In the genomic region with DNA sequence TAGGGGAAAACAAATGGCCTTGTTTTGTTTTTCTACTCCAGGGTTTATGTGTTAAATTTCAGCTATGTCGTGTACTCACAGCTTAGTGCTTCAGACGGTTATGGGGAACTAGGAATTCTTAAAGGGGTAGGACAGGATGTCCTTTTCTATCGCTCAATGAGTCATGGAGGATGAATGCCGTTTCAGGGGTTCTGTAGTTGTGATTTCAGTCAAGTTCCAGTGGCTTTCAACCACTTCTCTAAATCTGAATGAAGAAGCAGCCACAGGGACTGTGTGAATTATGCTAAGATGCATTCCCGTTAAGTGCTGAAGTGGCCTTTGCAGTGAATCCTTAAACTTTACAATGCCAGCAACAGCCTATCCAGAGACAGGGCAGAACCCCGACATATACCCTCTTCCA, we compare ENCODE assay signal across 9 cellular contexts.
DNase-seq lines count a peak whose midpoint lies in the region; ATAC-seq and TF ChIP-seq lines count a peak whose summit lies in the region.
"Had no signal": no experiment of that assay in that cellular context is flagged by ENCODE, and none has a peak within 500 bp of the region (broad histone marks: within the 10 kb centered on the region; RNA-seq: fewer than 3 reads in every experiment).

No MANE protein-coding gene starts in this region.

- no peak overlapping the region for H3K4ac ChIP-seq in H9 (ENCODE audit: low read depth, low read length)

- DNase-seq in activated naive CD4-positive, alpha-beta T cell treated with anti-CD3 and anti-CD28 coated beads, Interleukin-2, amount 50 U/mL, for 72 hours (ENCODE audit: low spot score in 2 of 2): no peak
- no peak for DNase-seq in activated naive CD4-positive, alpha-beta T cell treated with Interleukin-2 at 50 U/mL for 16 hours
- DNase-seq in left ventricle myocardium superior: no peak
- no peak for DNase-seq in smooth muscle cell (lab: John Stamatoyannopoulos, UW; ENCODE audit: unreplicated experiment)
- no peak for DNase-seq in H9
- DNase-seq in progenitor cell of endocrine pancreas (ENCODE audit: low spot score, unreplicated experiment): no peak
- DNase-seq: activated T-cell treated with anti-CD3 and anti-CD28 coated beads, Interleukin-2, amount 50 U/mL, for 4 hours had no signal

- H2BK120ac ChIP-seq in H9 (ENCODE audit: low read depth, low read length, poor library complexity, severe bottlenecking): no peak overlapping the region

- no peak overlapping the region for H3T11ph ChIP-seq in H9 (ENCODE audit: low read length)

- no peaks in the 10 kb centered on the region for H3K79me1 ChIP-seq in H9 (ENCODE audit: insufficient read depth, low read depth, low read length, poor library complexity, severe bottlenecking)

- H3K4me1 ChIP-seq in smooth muscle cell (ENCODE audit: low read depth) (peaks cover 29% of the 10 kb centered on the region), H9 (ENCODE audit: insufficient read depth, low read length) (peaks cover 5% of the 10 kb centered on the region; the same call in 1 of the 2 replicates)

- TF ChIP-seq CTCF in SU-DHL-6 (IDR thresholded peaks at IDR 0.05; ENCODE audit: insufficient read depth, low read length, poor library complexity, severe bottlenecking): no peak
- no peak for TF ChIP-seq CTCF in smooth muscle cell (IDR thresholded peaks at IDR 0.05; ENCODE audit: borderline replicate concordance, insufficient read depth, poor library complexity, severe bottlenecking)
- TF ChIP-seq CTCF in H9 (conservative IDR thresholded peaks at IDR 0.05): no peak
- no peak for TF ChIP-seq CTCF in progenitor cell of endocrine pancreas (IDR thresholded peaks at IDR 0.05; ENCODE audit: unreplicated experiment)

- no peak overlapping the region for H2BK12ac ChIP-seq in H9 (ENCODE audit: insufficient read length, low read depth, low read length)

- H3K9ac ChIP-seq in SU-DHL-6 (ENCODE audit: low read length): peak overlapping the region; percentile 23; the same call in 1 of the 2 replicates
- peak overlapping the region; percentile 5 for H3K9ac ChIP-seq in smooth muscle cell (ENCODE audit: low read depth)
- H3K9ac ChIP-seq in H9 (ENCODE audit: extremely low read depth, insufficient read length, low read length): no peak overlapping the region

- no peak overlapping the region for H3K18ac ChIP-seq in H9 (ENCODE audit: insufficient read length, low read depth, low read length)

- H3K4me2 ChIP-seq in SU-DHL-6 (ENCODE audit: low read depth, low read length, poor library complexity, severe bottlenecking) (peak overlapping the region; percentile 47), smooth muscle cell (peak overlapping the region; percentile 59), H9 (ENCODE audit: insufficient read depth, insufficient read length, low read length) (no peak overlapping the region)

- H3K56ac ChIP-seq in H9 (ENCODE audit: insufficient read length, low read depth, low read length): no peak overlapping the region

- H3K14ac ChIP-seq in H9 (ENCODE audit: insufficient read depth, low read length): no peak overlapping the region

- no peaks in the 10 kb centered on the region for H3K9me2 ChIP-seq in SU-DHL-6 (replicated peaks; ENCODE audit: insufficient read depth, low read length)

- peak; percentile 55 to 64 for ATAC-seq in activated naive CD4-positive, alpha-beta T cell treated with anti-CD3 and anti-CD28 coated beads, Interleukin-2, amount 50 U/mL, for 72 hours
- ATAC-seq in HG03103 (IDR thresholded peaks at IDR 0.05; ENCODE audit: low read depth, unreplicated experiment): peak; percentile 84
- ATAC-seq in left ventricle myocardium superior: peak; percentile 88

- peaks cover 15 to 17% of the 10 kb centered on the region in 2 experiments for H3K4me1 Mint-ChIP-seq in H9
- H3K4me1 Mint-ChIP-seq in progenitor cell of endocrine pancreas (ENCODE audit: low read depth): peaks cover 18% of the 10 kb centered on the region

- H3K4me3 Mint-ChIP-seq in H9 (no peak overlapping the region), progenitor cell of endocrine pancreas (ENCODE audit: low read depth) (no peak overlapping the region)
- H3K4me3 Mint-ChIP-seq: activated T-cell treated with anti-CD3 and anti-CD28 coated beads, Interleukin-2, amount 50 U/mL, for 4 hours had no signal

- H2BK5ac ChIP-seq in H9 (ENCODE audit: insufficient read length, low read length): no peak overlapping the region

- H3K27ac ChIP-seq in SU-DHL-6 (ENCODE audit: low read depth, low read length) (peak overlapping the region; percentile 65), smooth muscle cell (ENCODE audit: low read depth) (peak overlapping the region; percentile 88), H9 (ENCODE audit: insufficient read length, low read depth, low read length) (no peak overlapping the region)

- no peaks in the 10 kb centered on the region for H3K23me2 ChIP-seq in H9 (ENCODE audit: insufficient read length, low read depth, low read length, poor library complexity, severe bottlenecking)

- no peak overlapping the region for H4K8ac ChIP-seq in H9 (replicated peaks; ENCODE audit: insufficient read length, low read depth, low read length)

- no peaks in the 10 kb centered on the region for H3K36me3 ChIP-seq in SU-DHL-6 (ENCODE audit: low read length)
- no peaks in the 10 kb centered on the region for H3K36me3 ChIP-seq in smooth muscle cell (ENCODE audit: low read depth)

- no peak overlapping the region for H4K5ac ChIP-seq in H9 (ENCODE audit: insufficient read length, low read depth, low read length)

- no peaks in the 10 kb centered on the region for H3F3A ChIP-seq in SU-DHL-6 (ENCODE audit: insufficient read depth)
- peaks cover 32% of the 10 kb centered on the region for H3F3A ChIP-seq in smooth muscle cell (ENCODE audit: low read depth)

- H3K27me3 ChIP-seq in SU-DHL-6 (ENCODE audit: low read length): no peaks in the 10 kb centered on the region
- H3K27me3 ChIP-seq in smooth muscle cell (ENCODE audit: low read depth): no peaks in the 10 kb centered on the region
- H3K27me3 ChIP-seq in H9 (ENCODE audit: insufficient read depth, low read length): no peaks in the 10 kb centered on the region

- intact Hi-C loops in left ventricle myocardium superior (cut with micrococcal nuclease): no loop called here

- H2BK20ac ChIP-seq in H9 (ENCODE audit: low read depth, low read length, poor library complexity, severe bottlenecking): no peak overlapping the region

- peaks cover 0 to 9% of the 10 kb centered on the region in 2 donors for H3K9me3 Mint-ChIP-seq in activated naive CD4-positive, alpha-beta T cell treated with anti-CD3 and anti-CD28 coated beads, Interleukin-2, amount 50 U/mL, for 72 hours
- H3K9me3 Mint-ChIP-seq in H9 (no peaks in the 10 kb centered on the region), progenitor cell of endocrine pancreas (ENCODE audit: low read depth) (no peaks in the 10 kb centered on the region)

- H3K27ac Mint-ChIP-seq in activated naive CD4-positive, alpha-beta T cell treated with anti-CD3 and anti-CD28 coated beads, Interleukin-2, amount 50 U/mL, for 72 hours: no peak overlapping the region
- H3K27ac Mint-ChIP-seq in H9: peak overlapping the region in 1 of 3 experiments; percentile 81; a peak in 1 of 7 replicates
- no peak overlapping the region for H3K27ac Mint-ChIP-seq in progenitor cell of endocrine pancreas

- no peaks in the 10 kb centered on the region for H3K36me3 Mint-ChIP-seq in activated naive CD4-positive, alpha-beta T cell treated with anti-CD3 and anti-CD28 coated beads, Interleukin-2, amount 50 U/mL, for 72 hours
- H3K36me3 Mint-ChIP-seq in H9 (ENCODE audit: insufficient read depth in 1 of 3, low read depth in 3 of 3) (no peaks in the 10 kb centered on the region), progenitor cell of endocrine pancreas (ENCODE audit: insufficient read depth) (no peaks in the 10 kb centered on the region)

- H3K9me3 ChIP-seq in SU-DHL-6 (ENCODE audit: insufficient read depth, low read length) (no peaks in the 10 kb centered on the region), smooth muscle cell (replicated peaks; ENCODE audit: low read depth) (no peaks in the 10 kb centered on the region), H9 (ENCODE audit: control insufficient read depth, low read depth, low read length) (no peaks in the 10 kb centered on the region)

- WGBS in smooth muscle cell (ENCODE audit: low lambda C conversion rate): 9% methylated on average over 6 of the region's 6 CpGs
- WGBS in H9 (ENCODE audit: extremely low coverage, insufficient read length, low lambda C conversion rate): no CpG with 5 or more reads among the region's 6 CpGs

- H3K27me3 Mint-ChIP-seq in H9 (ENCODE audit: low read depth) (no peaks in the 10 kb centered on the region), progenitor cell of endocrine pancreas (no peaks in the 10 kb centered on the region)

- no peak overlapping the region for H4K91ac ChIP-seq in H9 (ENCODE audit: insufficient read length, low read depth, low read length)

- H2BK15ac ChIP-seq in H9 (ENCODE audit: low read depth, low read length): no peak overlapping the region

- H2AK5ac ChIP-seq in H9 (ENCODE audit: insufficient read length, low read length): no peak overlapping the region

- no peak overlapping the region for H3K4me3 ChIP-seq in SU-DHL-6 (ENCODE audit: insufficient read depth, low read length, poor library complexity, severe bottlenecking)
- H3K4me3 ChIP-seq in smooth muscle cell: no peak overlapping the region

- no peaks in the 10 kb centered on the region for H4K20me1 ChIP-seq in SU-DHL-6 (ENCODE audit: low read depth, low read length)
- H4K20me1 ChIP-seq in smooth muscle cell (ENCODE audit: low read depth): no peaks in the 10 kb centered on the region
- H4K20me1 ChIP-seq in H9 (ENCODE audit: control insufficient read depth, insufficient read depth, insufficient read length): no peaks in the 10 kb centered on the region

- no peak overlapping the region for H3K23ac ChIP-seq in H9 (ENCODE audit: insufficient read length, low read depth, low read length)

- H3K79me2 ChIP-seq in SU-DHL-6 (ENCODE audit: insufficient read depth, low read length) (no peaks in the 10 kb centered on the region), smooth muscle cell (ENCODE audit: low read depth) (no peaks in the 10 kb centered on the region), H9 (ENCODE audit: insufficient read depth, low read length) (no peaks in the 10 kb centered on the region)

- peak overlapping the region; percentile 32 for H2AFZ ChIP-seq in SU-DHL-6 (ENCODE audit: low read depth, low read length, severe bottlenecking)
- peak overlapping the region; percentile 77 for H2AFZ ChIP-seq in smooth muscle cell (ENCODE audit: low read depth)
- no peak overlapping the region for H2AFZ ChIP-seq in H9 (ENCODE audit: low read length)
